ENCODE assay signal across 8 cellular contexts in the genomic region with DNA sequence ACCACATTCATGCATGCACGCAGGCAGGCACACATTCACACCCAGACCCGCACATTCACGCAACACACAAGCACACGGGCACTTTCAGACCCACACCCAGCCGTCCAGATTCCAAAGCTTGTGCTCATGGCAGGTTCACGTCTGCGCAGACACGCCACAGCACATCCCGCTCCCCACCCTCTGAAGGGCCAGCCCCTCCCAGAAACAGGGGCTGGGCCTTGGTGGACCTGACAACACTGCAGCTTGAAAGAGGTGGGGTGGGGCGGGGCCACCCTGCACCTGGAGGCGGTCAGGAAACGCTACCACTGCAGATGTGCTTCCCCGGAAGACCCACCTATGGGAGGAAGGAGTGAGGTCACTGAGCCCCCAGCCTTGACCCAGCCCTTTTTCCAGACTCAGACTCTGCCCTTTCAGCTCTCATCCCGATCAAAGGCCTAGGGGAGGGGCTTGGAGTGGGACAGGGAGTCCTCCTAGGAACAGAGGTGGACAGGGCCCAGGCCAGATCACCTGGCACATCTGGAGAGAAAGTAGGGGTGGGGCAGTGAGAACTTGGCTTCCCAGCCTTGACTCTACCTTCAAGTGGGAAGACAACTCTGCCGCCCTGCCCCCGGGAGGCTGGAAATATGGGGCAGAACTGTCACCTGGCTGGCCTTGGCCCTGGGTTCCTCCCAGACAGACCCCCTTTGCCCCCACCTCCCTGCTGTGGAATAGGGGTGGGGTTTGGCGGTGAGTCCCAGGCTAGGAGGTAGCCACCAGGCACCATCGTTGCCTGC. TPM values are rescaled to one million over a fixed set of nuclear protein-coding genes. Genes with fewer than 3 reads are reported as not detected.
DNase-seq lines count a peak whose midpoint lies in the region; ATAC-seq lines count a peak whose summit lies in the region.

No MANE protein-coding gene starts in this region.

- H4K91ac ChIP-seq in mesenchymal stem cell (ENCODE audit: low read length): peak overlapping the region; percentile 3

- H3K36me3 ChIP-seq in BLaER1 (peaks cover 16% of the 10 kb centered on the region; the same call in 1 of the 2 replicates), mesenchymal stem cell (ENCODE audit: control insufficient read depth in 1 of 2, insufficient read depth in 2 of 2, low read depth in 1 of 2, low read length in 2 of 2) (peaks cover 14 to 30% of the 10 kb centered on the region in 2 experiments)

- H3K4me1 ChIP-seq in BLaER1 (peaks cover 35% of the 10 kb centered on the region), mesenchymal stem cell (ENCODE audit: control insufficient read depth, insufficient read depth, low read depth, low read length) (peaks cover 23% of the 10 kb centered on the region)

- peak overlapping the region; percentile 1 to 34 for H3K4ac ChIP-seq in mesenchymal stem cell (ENCODE audit: low read depth in 1 of 2, low read length in 2 of 2)

- peaks cover 4% of the 10 kb centered on the region for H3K79me1 ChIP-seq in mesenchymal stem cell (replicated peaks; ENCODE audit: low read length, poor library complexity, severe bottlenecking)

- H3K27ac ChIP-seq in BLaER1 (peak overlapping the region; percentile 18; the same call in 1 of the 2 replicates), mesenchymal stem cell (ENCODE audit: low read length, poor library complexity, severe bottlenecking) (peak overlapping the region; percentile 33)

- no peaks in the 10 kb centered on the region for H4K20me1 ChIP-seq in BLaER1

- H2BK15ac ChIP-seq in mesenchymal stem cell (ENCODE audit: low read depth, poor library complexity, severe bottlenecking): peak overlapping the region; percentile 17

- H2AFZ ChIP-seq in mesenchymal stem cell (ENCODE audit: low read depth, low read length): no peak overlapping the region

- peak overlapping the region; percentile 0 to 22 for H3K18ac ChIP-seq in mesenchymal stem cell (ENCODE audit: low read depth in 1 of 2, low read length in 2 of 2)

- no peak overlapping the region for H2BK120ac ChIP-seq in mesenchymal stem cell (ENCODE audit: low read depth, low read length)

- H3K9ac ChIP-seq in BLaER1 (no peak overlapping the region), mesenchymal stem cell (ENCODE audit: low read length) (no peak overlapping the region)

- no peak for ATAC-seq in HG02870 (IDR thresholded peaks at IDR 0.05; ENCODE audit: unreplicated experiment)
- no peak for ATAC-seq in GM19467 (IDR thresholded peaks at IDR 0.05; ENCODE audit: unreplicated experiment)
- no peak for ATAC-seq in HG02852 (IDR thresholded peaks at IDR 0.05; ENCODE audit: unreplicated experiment)

- no peak overlapping the region for H3K4me3 ChIP-seq in BLaER1
- no peak overlapping the region for H3K4me3 ChIP-seq in mesenchymal stem cell (ENCODE audit: insufficient read depth in 1 of 2, low read depth in 1 of 2, low read length in 2 of 2)

- peak overlapping the region; percentile 87 for H2AK5ac ChIP-seq in mesenchymal stem cell (ENCODE audit: low read length, severe bottlenecking)

- H4K8ac ChIP-seq in mesenchymal stem cell (ENCODE audit: low read length): peak overlapping the region; percentile 10

- H3K4me2 ChIP-seq in BLaER1: peak overlapping the region; percentile 66
- H3K4me2 ChIP-seq in mesenchymal stem cell (ENCODE audit: low read length, poor library complexity, severe bottlenecking): peak overlapping the region; percentile 47

- no peak overlapping the region for H3K14ac ChIP-seq in mesenchymal stem cell (ENCODE audit: low read length in 2 of 2)

- H3K23ac ChIP-seq in mesenchymal stem cell (ENCODE audit: low read length in 2 of 2): no peak overlapping the region

- WGBS in mesenchymal stem cell: 45% methylated on average over 12 of the region's 18 CpGs

- H2BK5ac ChIP-seq in mesenchymal stem cell (ENCODE audit: low read depth, low read length, poor library complexity, severe bottlenecking): no peak overlapping the region

- H2BK12ac ChIP-seq in mesenchymal stem cell (ENCODE audit: low read length in 2 of 2): peak overlapping the region; percentile 29 to 59

- H3K9me3 ChIP-seq in BLaER1: no peaks in the 10 kb centered on the region
- no peaks in the 10 kb centered on the region for H3K9me3 ChIP-seq in mesenchymal stem cell (ENCODE audit: control insufficient read depth, low read length)

- DNase-seq in NCI-H146 (lab: John Stamatoyannopoulos, UW): peak; percentile 91
- DNase-seq in dedifferentiated amniotic fluid mesenchymal stem cell (ENCODE audit: extremely low spot score): peak; percentile 43
- peak; percentile 73 for DNase-seq in mesenchymal stem cell
- no peak for DNase-seq in OCI-M1 (lab: John Stamatoyannopoulos, UW)

- H3K27me3 ChIP-seq in BLaER1: no peaks in the 10 kb centered on the region
- no peaks in the 10 kb centered on the region for H3K27me3 ChIP-seq in mesenchymal stem cell (ENCODE audit: control insufficient read depth in 1 of 2, insufficient read depth in 1 of 2, low read length in 2 of 2)

RNA-seq across cellular contexts. Expression of gene P3H4, which starts 11.0 kb away (rescaled TPM):
- 63.6 TPM for polyA plus RNA-seq in mesenchymal stem cell (2013, experiment 1 of 2)
- polyA plus RNA-seq in mesenchymal stem cell (2013, experiment 2 of 2): 62.2 TPM

RNA-seq across cellular contexts. Expression of gene FKBP10, which starts 12.0 kb away (rescaled TPM):
- polyA plus RNA-seq in mesenchymal stem cell (2013, experiment 1 of 2): 641 TPM
- polyA plus RNA-seq in mesenchymal stem cell (2013, experiment 2 of 2): 626 TPM

RNA-seq across cellular contexts. Expression of gene JUP, which starts 14.3 kb away (rescaled TPM):
- polyA plus RNA-seq in mesenchymal stem cell (2013, experiment 1 of 2): 146 TPM
- 140 TPM for polyA plus RNA-seq in mesenchymal stem cell (2013, experiment 2 of 2)

RNA-seq across cellular contexts. Expression of gene NT5C3B, which starts 35.2 kb away (rescaled TPM):
- 50.3 TPM for polyA plus RNA-seq in mesenchymal stem cell (2013, experiment 1 of 2)
- polyA plus RNA-seq in mesenchymal stem cell (2013, experiment 2 of 2): 50.3 TPM

RNA-seq across cellular contexts. Expression of gene KLHL10, which starts 36.8 kb away (rescaled TPM):
- polyA plus RNA-seq in mesenchymal stem cell (2013, experiment 1 of 2): not detected
- 0.03 TPM for polyA plus RNA-seq in mesenchymal stem cell (2013, experiment 2 of 2)
